Comparison of ENCODE assay signal across 19 cellular contexts in genomic region chr17:32514587-32514986, GRCh38. TPM values are rescaled to one million over a fixed set of nuclear protein-coding genes. Genes with fewer than 3 reads are reported as not detected.
DNase-seq lines count a peak whose midpoint lies in the region; ATAC-seq, FAIRE-seq and TF ChIP-seq lines count a peak whose summit lies in the region.
"Had no signal": no experiment of that assay in that cellular context is flagged by ENCODE, and none has a peak within 500 bp of the region (broad histone marks: within the 10 kb centered on the region; RNA-seq: fewer than 3 reads in every experiment).

No MANE protein-coding gene starts in this region.

- no TSS peak for BruUV-seq in Caco-2 (replicated peaks; lab: Mats Ljungman, UMichigan)

- intact Hi-C loops in activated B cell treated with CpG ODN at 0.5 μM for 24 hours (cut with micrococcal nuclease), result no loop called here
- intact Hi-C loops in Caco-2 (cut with micrococcal nuclease; ENCODE audit: unreplicated experiment), result loop anchor here (10.0 kb wide), 1 partner anchor 350 kb away; no protein-coding TSS in a partner anchor

- POLR2A ChIA-PET in activated B cell treated with CpG ODN at 0.5 μM for 24 hours (lab: Charles Lee), result interaction anchor here (1.9 kb wide), 1 partner anchor 10 kb away, joined by 8 read pairs; no protein-coding TSS in a partner anchor
- POLR2A ChIA-PET in Caco-2 (lab: Charles Lee), result no interaction called here

- no peaks in the 10 kb centered on the region for H3K9me3 ChIP-seq in Caco-2
- H3K9me3 ChIP-seq: SK-N-SH had no signal

- CTCF ChIA-PET in activated B cell treated with CpG ODN at 0.5 μM for 24 hours (lab: Charles Lee), result interaction anchor here (2.1 kb wide), 1 partner anchor 9 kb away, joined by 7 read pairs; no protein-coding TSS in a partner anchor
- CTCF ChIA-PET in Caco-2 (lab: Charles Lee), result no interaction called here

- no peaks in the 10 kb centered on the region for H3K27me3 ChIP-seq in Caco-2 (replicated peaks; ENCODE audit: control insufficient read depth, insufficient read depth, low read length)

- H3K36me3 ChIP-seq in Caco-2 (ENCODE audit: control insufficient read depth, insufficient read depth, low read length), result no peaks in the 10 kb centered on the region

- peaks cover 75% of the 10 kb centered on the region for H3K4me1 Mint-ChIP-seq in stimulated activated naive CD8-positive, alpha-beta T cell treated with anti-CD3 and anti-CD28 coated beads, Interleukin-15, Interleukin-2, amounts not matched to agents 100 ng/mL and 50 ng/mL, for 24 hours (ENCODE audit: low read depth)
- H3K4me1 Mint-ChIP-seq in activated B cell treated with CpG ODN at 0.5 μM for 24 hours, result peaks cover 63% of the 10 kb centered on the region
- H3K4me1 Mint-ChIP-seq in stimulated activated effector memory CD8-positive, alpha-beta T cell treated with anti-CD3 and anti-CD28 coated beads, Interleukin-12 subunit alpha, Interleukin-12 subunit beta, amount 100 ng/mL, for 72 hours, result peaks cover 35% of the 10 kb centered on the region
- no peaks in the 10 kb centered on the region for H3K4me1 Mint-ChIP-seq in Caco-2 (ENCODE audit: low read depth, unreplicated experiment)

- no peak overlapping the region for H3K4me3 ChIP-seq in Caco-2 (ENCODE audit: low read depth, low read length)

- peak overlapping the region; percentile 41 for H3K27ac Mint-ChIP-seq in stimulated activated naive CD8-positive, alpha-beta T cell treated with anti-CD3 and anti-CD28 coated beads, Interleukin-15, Interleukin-2, amounts not matched to agents 100 ng/mL and 50 ng/mL, for 24 hours
- H3K27ac Mint-ChIP-seq in activated B cell treated with CpG ODN at 0.5 μM for 24 hours (peak overlapping the region; percentile 41), Caco-2 (ENCODE audit: unreplicated experiment) (no peak overlapping the region)
- H3K27ac Mint-ChIP-seq in stimulated activated effector memory CD8-positive, alpha-beta T cell treated with anti-CD3 and anti-CD28 coated beads, Interleukin-12 subunit alpha, Interleukin-12 subunit beta, amount 100 ng/mL, for 72 hours, result no peak overlapping the region

- no peaks in the 10 kb centered on the region for H3K4me1 ChIP-seq in Caco-2

- no peak overlapping the region for H3K4me3 Mint-ChIP-seq in stimulated activated naive CD8-positive, alpha-beta T cell treated with anti-CD3 and anti-CD28 coated beads, Interleukin-15, Interleukin-2, amounts not matched to agents 100 ng/mL and 50 ng/mL, for 24 hours
- no peak overlapping the region for H3K4me3 Mint-ChIP-seq in activated B cell treated with CpG ODN at 0.5 μM for 24 hours
- H3K4me3 Mint-ChIP-seq in stimulated activated effector memory CD8-positive, alpha-beta T cell treated with anti-CD3 and anti-CD28 coated beads, Interleukin-12 subunit alpha, Interleukin-12 subunit beta, amount 100 ng/mL, for 72 hours, result no peak overlapping the region
- H3K4me3 Mint-ChIP-seq in Caco-2 (ENCODE audit: unreplicated experiment), result no peak overlapping the region

- TF ChIP-seq CTCF in activated B cell treated with CpG ODN at 0.5 μM for 24 hours (IDR thresholded peaks at IDR 0.05), result no peak
- TF ChIP-seq CTCF in Caco-2 (IDR thresholded peaks at IDR 0.05; ENCODE audit: insufficient read depth in 1 of 2, low read depth in 1 of 2, low read length in 1 of 2, severe bottlenecking in 1 of 2, unreplicated experiment in 1 of 2), result no peak

- H3K36me3 Mint-ChIP-seq in stimulated activated naive CD8-positive, alpha-beta T cell treated with anti-CD3 and anti-CD28 coated beads, Interleukin-15, Interleukin-2, amounts not matched to agents 100 ng/mL and 50 ng/mL, for 24 hours (ENCODE audit: low read depth), result no peaks in the 10 kb centered on the region
- no peaks in the 10 kb centered on the region for H3K36me3 Mint-ChIP-seq in activated B cell treated with CpG ODN at 0.5 μM for 24 hours (ENCODE audit: low read depth)
- H3K36me3 Mint-ChIP-seq in stimulated activated effector memory CD8-positive, alpha-beta T cell treated with anti-CD3 and anti-CD28 coated beads, Interleukin-12 subunit alpha, Interleukin-12 subunit beta, amount 100 ng/mL, for 72 hours, result no peaks in the 10 kb centered on the region
- peaks cover 31% of the 10 kb centered on the region for H3K36me3 Mint-ChIP-seq in Caco-2 (ENCODE audit: insufficient read depth, unreplicated experiment)

- DNase-seq in stimulated activated naive CD8-positive, alpha-beta T cell treated with anti-CD3 and anti-CD28 coated beads, Interleukin-15, Interleukin-2, amounts not matched to agents 100 U/mL and 50 U/mL, for 24 hours, result no peak
- DNase-seq in activated B cell treated with CpG ODN at 0.5 μM for 24 hours, result no peak
- no peak for DNase-seq in stimulated activated effector memory CD8-positive, alpha-beta T cell treated with anti-CD3 and anti-CD28 coated beads, Interleukin-12 subunit alpha, Interleukin-12 subunit beta, amount 100 ng/mL, for 72 hours (ENCODE audit: low spot score in 2 of 2)
- no peak for DNase-seq in Caco-2
- DNase-seq in urothelium cell line (ENCODE audit: low spot score), result no peak
- DNase-seq: DMS153, GDM1, GOT3, KG1, NCI-H187, NCI-H2107, NCI-H510A, NCI-H82, PC-3, RPMI8226, SHP77 treated with DMSO at 0.1 percent for 48 hours, SK-N-SH had no signal

- ATAC-seq in stimulated activated naive CD8-positive, alpha-beta T cell treated with anti-CD3 and anti-CD28 coated beads, Interleukin-15, Interleukin-2, amounts not matched to agents 100 U/mL and 50 U/mL, for 24 hours, result no peak
- no peak for ATAC-seq in activated B cell treated with CpG ODN at 0.5 μM for 24 hours (ENCODE audit: low read depth)
- no peak for ATAC-seq in stimulated activated effector memory CD8-positive, alpha-beta T cell treated with anti-CD3 and anti-CD28 coated beads, Interleukin-12 subunit alpha, Interleukin-12 subunit beta, amount 100 ng/mL, for 72 hours
- ATAC-seq: PC-3 had no signal

- peak; percentile 71 for FAIRE-seq in islet of Langerhans (lab: Jason Lieb, UNC)
- FAIRE-seq in urothelium cell line (lab: Jason Lieb, UNC), result no peak

- no peaks in the 10 kb centered on the region for H3K9me3 Mint-ChIP-seq in stimulated activated naive CD8-positive, alpha-beta T cell treated with anti-CD3 and anti-CD28 coated beads, Interleukin-15, Interleukin-2, amounts not matched to agents 100 ng/mL and 50 ng/mL, for 24 hours
- H3K9me3 Mint-ChIP-seq in activated B cell treated with CpG ODN at 0.5 μM for 24 hours (no peaks in the 10 kb centered on the region), Caco-2 (ENCODE audit: unreplicated experiment) (no peaks in the 10 kb centered on the region)
- no peaks in the 10 kb centered on the region for H3K9me3 Mint-ChIP-seq in stimulated activated effector memory CD8-positive, alpha-beta T cell treated with anti-CD3 and anti-CD28 coated beads, Interleukin-12 subunit alpha, Interleukin-12 subunit beta, amount 100 ng/mL, for 72 hours

- H3K27me3 Mint-ChIP-seq in stimulated activated naive CD8-positive, alpha-beta T cell treated with anti-CD3 and anti-CD28 coated beads, Interleukin-15, Interleukin-2, amounts not matched to agents 100 ng/mL and 50 ng/mL, for 24 hours, result no peaks in the 10 kb centered on the region
- H3K27me3 Mint-ChIP-seq in activated B cell treated with CpG ODN at 0.5 μM for 24 hours, result no peaks in the 10 kb centered on the region
- no peaks in the 10 kb centered on the region for H3K27me3 Mint-ChIP-seq in Caco-2 (ENCODE audit: insufficient read depth, unreplicated experiment)

RNA-seq across cellular contexts. Expression of gene CDK5R1, which starts 27.8 kb away (rescaled TPM):
- 9.3 and 9.6 TPM in 2 replicates for total RNA-seq in activated B cell treated with CpG ODN at 0.5 μM for 24 hours
- 6.6 and 7.3 TPM in 2 replicates for total RNA-seq in Caco-2 (2022)

Comparison
In these comparisons a context has a peak if more than half of its experiments do, and no peak if none do; other contexts are left out.
1. H3K27ac Mint-ChIP-seq: peak in stimulated activated naive CD8-positive, alpha-beta T cell treated with anti-CD3 and anti-CD28 coated beads, Interleukin-15, Interleukin-2, amounts not matched to agents 100 ng/mL and 50 ng/mL, for 24 hours (single experiment) and activated B cell treated with CpG ODN at 0.5 μM for 24 hours (single experiment); none in stimulated activated effector memory CD8-positive, alpha-beta T cell treated with anti-CD3 and anti-CD28 coated beads, Interleukin-12 subunit alpha, Interleukin-12 subunit beta, amount 100 ng/mL, for 72 hours (single experiment) and Caco-2 (single experiment).